20 cellular contexts compared by ENCODE assay signal in the genomic region with DNA sequence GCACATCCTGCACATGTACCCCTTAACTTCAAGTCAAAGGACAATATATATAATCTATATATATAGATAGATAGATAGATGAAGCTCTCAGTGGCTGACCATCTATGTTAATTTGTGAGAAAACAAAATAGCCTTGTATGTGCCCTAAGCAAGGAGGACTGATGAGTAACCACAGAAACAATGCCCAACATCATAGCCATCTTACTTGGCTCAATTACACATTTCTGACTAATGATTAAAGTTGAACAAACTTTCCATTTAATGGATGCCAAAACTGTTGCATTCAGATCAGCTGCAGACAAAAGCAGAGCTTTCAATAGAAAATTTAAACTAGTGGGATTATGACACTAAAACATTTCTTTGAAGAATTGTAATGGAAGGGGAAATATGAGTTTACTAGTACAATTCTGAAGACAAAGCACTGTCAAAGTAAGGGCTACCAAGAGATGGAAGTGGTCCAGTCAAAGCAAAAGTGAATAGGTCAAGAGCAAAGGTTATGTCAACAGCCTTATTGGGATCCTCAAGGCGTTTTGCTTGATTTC.
DNase-seq lines count a peak whose midpoint lies in the region; ATAC-seq and TF ChIP-seq lines count a peak whose summit lies in the region.
"Had no signal": no experiment of that assay in that cellular context is flagged by ENCODE, and none has a peak within 500 bp of the region (broad histone marks: within the 10 kb centered on the region; RNA-seq: fewer than 3 reads in every experiment).

No MANE protein-coding gene starts in this region.

- POLR2A ChIA-PET in PC-3 (lab: Charles Lee; ENCODE audit: unreplicated experiment), result no interaction called here

- H3K4me2 ChIP-seq in PC-3 (ENCODE audit: low read length) (peak overlapping the region; percentile 32; the same call in 1 of the 2 replicates), neural progenitor cell (no peak overlapping the region)

- H3K27ac ChIP-seq in PC-3 (ENCODE audit: low read length) (peak overlapping the region; percentile 61), neural progenitor cell (no peak overlapping the region)
- H3K27ac ChIP-seq: esophagus muscularis mucosa, neutrophil, right atrium auricular region, stomach had no signal

- H3K4me1 Mint-ChIP-seq in neural progenitor cell, result no peaks in the 10 kb centered on the region
- H3K4me1 Mint-ChIP-seq: activated CD4-positive, alpha-beta T cell treated with anti-CD3 and anti-CD28 coated beads, Interleukin-2, amount 10 ng/mL, durations not matched to agents 24 days and 14 days; brain had no signal

- H3K4me1 ChIP-seq in PC-3 (ENCODE audit: insufficient read depth, low read length) (peaks cover 21% of the 10 kb centered on the region), neural progenitor cell (no peaks in the 10 kb centered on the region)
- H3K4me1 ChIP-seq: esophagus muscularis mucosa, right atrium auricular region, stomach had no signal

- intact Hi-C loops in PC-3 (cut with micrococcal nuclease), result loop anchor here (5.0 kb wide), 1 partner anchor 124 kb away; no protein-coding TSS in a partner anchor

- H2AFZ ChIP-seq in PC-3 (ENCODE audit: low read length) (peak overlapping the region; percentile 7; the same call in 1 of the 2 replicates), neural progenitor cell (replicated peaks) (no peak overlapping the region)

- H3K36me3 Mint-ChIP-seq in neural progenitor cell, result peaks cover 3% of the 10 kb centered on the region
- H3K36me3 Mint-ChIP-seq: brain had no signal

- H3K9me2 ChIP-seq in PC-3 (replicated peaks; ENCODE audit: low read length), result no peaks in the 10 kb centered on the region

- BruUV-seq in PC-3 (replicated peaks; lab: Mats Ljungman, UMichigan), result no TSS peak

- H4K20me1 ChIP-seq in PC-3 (ENCODE audit: low read length) (no peaks in the 10 kb centered on the region), neural progenitor cell (ENCODE audit: low read depth) (no peaks in the 10 kb centered on the region)

- H3K27ac Mint-ChIP-seq in neural progenitor cell, result no peak overlapping the region
- H3K27ac Mint-ChIP-seq: activated CD4-positive, alpha-beta T cell treated with anti-CD3 and anti-CD28 coated beads, Interleukin-2, amount 10 ng/mL, durations not matched to agents 24 days and 14 days; activated naive CD4-positive, alpha-beta T cell treated with anti-CD3 and anti-CD28 coated beads for 36 hours; brain had no signal

- peak; percentile 76 for ATAC-seq in PC-3
- no peak for ATAC-seq in HG02885 (IDR thresholded peaks at IDR 0.05; ENCODE audit: poor library complexity, unreplicated experiment)
- ATAC-seq: HepG2, left lobe of liver had no signal

- H3K27me3 ChIP-seq in PC-3 (ENCODE audit: low read length) (no peaks in the 10 kb centered on the region), neural progenitor cell (no peaks in the 10 kb centered on the region)
- H3K27me3 ChIP-seq: esophagus muscularis mucosa, neutrophil, right atrium auricular region, stomach had no signal

- H3K4me3 ChIP-seq in AG10803 (ENCODE audit: low read length), result no peak overlapping the region
- no peak overlapping the region for H3K4me3 ChIP-seq in PC-3 (ENCODE audit: low read length)
- no peak overlapping the region for H3K4me3 ChIP-seq in neural progenitor cell
- H3K4me3 ChIP-seq: esophagus muscularis mucosa, right atrium auricular region, stomach had no signal

- H3K4me3 Mint-ChIP-seq in neural progenitor cell, result no peak overlapping the region
- H3K4me3 Mint-ChIP-seq: activated CD4-positive, alpha-beta T cell treated with anti-CD3 and anti-CD28 coated beads, Interleukin-2, amount 10 ng/mL, durations not matched to agents 24 days and 14 days; activated naive CD4-positive, alpha-beta T cell treated with anti-CD3 and anti-CD28 coated beads for 36 hours; brain had no signal

- no peak for TF ChIP-seq CTCF in AG10803 (conservative IDR thresholded peaks at IDR 0.05; ENCODE audit: low read length)
- TF ChIP-seq CTCF in PC-3 (conservative IDR thresholded peaks at IDR 0.05; ENCODE audit: low read depth, low read length), result no peak
- no peak for TF ChIP-seq CTCF in neural progenitor cell (IDR thresholded peaks at IDR 0.05)

- DNase-seq in AG10803 (ENCODE audit: low read depth) (peak; percentile 23), PC-3 (peak; percentile 70), dedifferentiated amniotic fluid mesenchymal stem cell (ENCODE audit: extremely low spot score) (peak; percentile 57), kidney tubule cell (ENCODE audit: low spot score) (peak; percentile 78), germinal center (ENCODE audit: low spot score) (no peak), neural progenitor cell (ENCODE audit: low spot score) (no peak), cerebellum (ENCODE audit: low spot score) (no peak)
- DNase-seq: activated CD4-positive, alpha-beta T cell treated with anti-CD3 and anti-CD28 coated beads, Interleukin-2, amount 10 ng/mL, durations not matched to agents 24 days and 14 days; activated naive CD4-positive, alpha-beta T cell treated with anti-CD3 and anti-CD28 coated beads for 36 hours; NCI-H2029; NCI-H524 treated with DMSO at 0.1 percent for 48 hours; stimulated activated CD4-positive, alpha-beta T cell treated with anti-CD3 and anti-CD28 coated beads, Interleukin-1b, Interleukin-23, amount 100 ng/mL, for 48 hours; stomach had no signal

- no peaks in the 10 kb centered on the region for H3K36me3 ChIP-seq in PC-3 (ENCODE audit: low read depth, low read length)
- H3K36me3 ChIP-seq in neural progenitor cell, result no peaks in the 10 kb centered on the region
- H3K36me3 ChIP-seq: esophagus muscularis mucosa, neutrophil, right atrium auricular region, stomach had no signal

- H3K9me3 Mint-ChIP-seq in neural progenitor cell, result peaks cover 38% of the 10 kb centered on the region

- peaks cover 2% of the 10 kb centered on the region for H3K27me3 Mint-ChIP-seq in neural progenitor cell (ENCODE audit: insufficient read depth, low read depth)
- H3K27me3 Mint-ChIP-seq: activated CD4-positive, alpha-beta T cell treated with anti-CD3 and anti-CD28 coated beads, Interleukin-2, amount 10 ng/mL, durations not matched to agents 24 days and 14 days; brain had no signal

- H3F3A ChIP-seq in PC-3 (ENCODE audit: low read length, unreplicated experiment), result peaks cover 5% of the 10 kb centered on the region
- no peaks in the 10 kb centered on the region for H3F3A ChIP-seq in neural progenitor cell (ENCODE audit: low read depth)

- H3K9ac ChIP-seq in PC-3 (ENCODE audit: low read length), result no peak overlapping the region
- no peak overlapping the region for H3K9ac ChIP-seq in neural progenitor cell

- CTCF ChIA-PET in PC-3 (lab: Charles Lee), result no interaction called here

- H3K9me3 ChIP-seq in PC-3 (ENCODE audit: low read length), result no peaks in the 10 kb centered on the region
- H3K9me3 ChIP-seq in neural progenitor cell (ENCODE audit: low read depth), result peaks cover 9% of the 10 kb centered on the region
- H3K9me3 ChIP-seq: neutrophil had no signal

- H3K79me2 ChIP-seq in PC-3 (ENCODE audit: low read length), result no peaks in the 10 kb centered on the region
- H3K79me2 ChIP-seq in neural progenitor cell (ENCODE audit: low read depth), result no peaks in the 10 kb centered on the region

Comparison
In these comparisons a context has a peak if more than half of its experiments do, and no peak if none do; other contexts are left out.
1. DNase-seq: peak in AG10803 (single experiment), PC-3 (single experiment), dedifferentiated amniotic fluid mesenchymal stem cell (single experiment) and kidney tubule cell (single experiment); none in germinal center (single experiment), neural progenitor cell (single experiment) and cerebellum (single experiment).